18 cellular contexts compared by ENCODE assay signal in genomic region chr17:2901582-2901981, GRCh38.
A peak's percentile ranks its signal among the peaks of the same experiment; 100 is the strongest.
DNase-seq lines count a peak whose midpoint lies in the region; ATAC-seq, FAIRE-seq and TF ChIP-seq lines count a peak whose summit lies in the region.
"Had no signal": no experiment of that assay in that cellular context is flagged by ENCODE, and none has a peak within 500 bp of the region (broad histone marks: within the 10 kb centered on the region; RNA-seq: fewer than 3 reads in every experiment).

No MANE protein-coding gene starts in this region.

- H3K27ac Mint-ChIP-seq in Caco-2 (ENCODE audit: unreplicated experiment) = peak overlapping the region; percentile 96

- 0 out of 2 replicates have a peak, but pooled peaks cover 3% of the 10 kb centered on the region for H3K9me3 ChIP-seq in Caco-2
- H3K9me3 ChIP-seq in adrenal gland (replicated peaks in 1 of 3) = no peaks in the 10 kb centered on the region
- no peaks in the 10 kb centered on the region for H3K9me3 ChIP-seq in right atrium auricular region
- no peaks in the 10 kb centered on the region for H3K9me3 ChIP-seq in pancreas

- H3K36me3 Mint-ChIP-seq in Caco-2 (ENCODE audit: insufficient read depth, unreplicated experiment) = peaks cover 43% of the 10 kb centered on the region

- H3K27me3 Mint-ChIP-seq in Caco-2 (ENCODE audit: insufficient read depth, unreplicated experiment) = no peaks in the 10 kb centered on the region
- H3K27me3 Mint-ChIP-seq: CD4-positive, CD25-positive, alpha-beta regulatory T cell had no signal

- FAIRE-seq in pancreas (lab: Jason Lieb, UNC) = no peak
- FAIRE-seq: K562 had no signal

- no peak for TF ChIP-seq POLR2A in adrenal gland (IDR thresholded peaks at IDR 0.05)

- peaks cover 32% of the 10 kb centered on the region for H3K4me1 ChIP-seq in Caco-2
- no peaks in the 10 kb centered on the region for H3K4me1 ChIP-seq in adrenal gland (replicated peaks in 1 of 2)
- H3K4me1 ChIP-seq in right atrium auricular region = peaks cover 0 to 51% of the 10 kb centered on the region in 2 donors
- H3K4me1 ChIP-seq in pancreas = peaks cover 55 to 78% (median 58%) of the 10 kb centered on the region in 3 donors

- H3K27ac ChIP-seq in adrenal gland (no peak overlapping the region), right atrium auricular region (peak overlapping the region; percentile 83 to 94), pancreas (peak overlapping the region; percentile 60 to 90 (median 80))

- POLR2A ChIA-PET in Caco-2 (lab: Charles Lee) = no interaction called here

- peak overlapping the region; percentile 51 for H3K4me3 Mint-ChIP-seq in Caco-2 (ENCODE audit: unreplicated experiment)

- H3K4me1 Mint-ChIP-seq in Caco-2 (ENCODE audit: low read depth, unreplicated experiment) = peaks cover 17% of the 10 kb centered on the region

- H3K9me3 Mint-ChIP-seq in Caco-2 (ENCODE audit: unreplicated experiment) = no peaks in the 10 kb centered on the region
- H3K9me3 Mint-ChIP-seq: CD4-positive, CD25-positive, alpha-beta regulatory T cell had no signal

- peaks cover 1% of the 10 kb centered on the region for H3K36me3 ChIP-seq in Caco-2 (ENCODE audit: control insufficient read depth, insufficient read depth, low read length)
- H3K36me3 ChIP-seq in adrenal gland (replicated peaks in 1 of 2) = no peaks in the 10 kb centered on the region
- no peaks in the 10 kb centered on the region for H3K36me3 ChIP-seq in right atrium auricular region
- H3K36me3 ChIP-seq in pancreas = no peaks in the 10 kb centered on the region

- ATAC-seq in pancreas (peak; percentile 13 to 35 (median 20)), HG02623 (IDR thresholded peaks at IDR 0.05; ENCODE audit: unreplicated experiment) (no peak), HG03342 (IDR thresholded peaks at IDR 0.05; ENCODE audit: unreplicated experiment) (no peak), HG03520 (IDR thresholded peaks at IDR 0.05; ENCODE audit: unreplicated experiment) (no peak), GM18909 (IDR thresholded peaks at IDR 0.05; ENCODE audit: poor library complexity, unreplicated experiment) (no peak)
- ATAC-seq: K562, Panc1 had no signal

- BruUV-seq in Caco-2 (replicated peaks; lab: Mats Ljungman, UMichigan) = no TSS peak

- 29 to 48% (median 44%) methylated on average over 4 of the region's 4 CpGs for WGBS in adrenal gland, 4 donors
- WGBS in pancreas, 2 donors = 15 to 25% methylated on average over 4 of the region's 4 CpGs

- H3K4me3 ChIP-seq in Caco-2 (ENCODE audit: low read depth, low read length) (no peak overlapping the region), adrenal gland (no peak overlapping the region), right atrium auricular region (no peak overlapping the region), pancreas (no peak overlapping the region)
- H3K4me3 ChIP-seq: K562 had no signal

- H3K27me3 ChIP-seq in Caco-2 (replicated peaks; ENCODE audit: control insufficient read depth, insufficient read depth, low read length) (no peaks in the 10 kb centered on the region), adrenal gland (no peaks in the 10 kb centered on the region), right atrium auricular region (no peaks in the 10 kb centered on the region), pancreas (no peaks in the 10 kb centered on the region)

- DNase-seq in Caco-2 = no peak
- DNase-seq in adrenal gland = peak in 4 of 7 donors; percentile 20 to 38 (median 30)
- DNase-seq in right atrium auricular region (ENCODE audit: low spot score) = no peak
- peak in 5 of 6 donors; percentile 60 to 84 (median 74) for DNase-seq in pancreas
- DNase-seq: AML-193; Calu3; CD4-positive, CD25-positive, alpha-beta regulatory T cell; GF-D8; GOT3; NCI-H1436 treated with DMSO at 0.1 percent for 48 hours; NCI-H345; SHP77 had no signal

- TF ChIP-seq CTCF in Caco-2 (IDR thresholded peaks at IDR 0.05; ENCODE audit: insufficient read depth in 1 of 2, low read depth in 1 of 2, low read length in 1 of 2, severe bottlenecking in 1 of 2, unreplicated experiment in 1 of 2) (no peak), adrenal gland (IDR thresholded peaks at IDR 0.05) (no peak), right atrium auricular region (IDR thresholded peaks at IDR 0.05) (no peak), pancreas (IDR thresholded peaks at IDR 0.05) (no peak)

- intact Hi-C loops in Caco-2 (cut with micrococcal nuclease; ENCODE audit: unreplicated experiment) (loop anchor here (2.0 to 5.0 kb wide), 2 partner anchors 25 to 49 kb away; no protein-coding TSS in a partner anchor), adrenal gland (cut with DNase I) (no loop called here), pancreas (cut with DNase I) (loop anchor here in 1 of 3 donors (10.0 kb wide), 1 partner anchor 47 kb away; no protein-coding TSS in a partner anchor)

- CTCF ChIA-PET in Caco-2 (lab: Charles Lee) = interaction anchor here (0.5 kb wide), 1 partner anchor 112 kb away, joined by 3 read pairs; no protein-coding TSS in a partner anchor

Comparison
In these comparisons a context has a peak if more than half of its experiments do, and no peak if none do; other contexts are left out.
1. DNase-seq: peak in adrenal gland (4 of 7) and pancreas (5 of 6); none in Caco-2 (0 of 2) and right atrium auricular region (single experiment).
2. H3K27ac ChIP-seq: peak in right atrium auricular region (2 of 2) and pancreas (4 of 4); none in adrenal gland (0 of 5).
3. ATAC-seq: peak in pancreas (4 of 4); none in HG02623 (single experiment), HG03342 (single experiment), HG03520 (single experiment) and GM18909 (single experiment).